Comparison of ENCODE assay signal across 8 cellular contexts in the genomic region with DNA sequence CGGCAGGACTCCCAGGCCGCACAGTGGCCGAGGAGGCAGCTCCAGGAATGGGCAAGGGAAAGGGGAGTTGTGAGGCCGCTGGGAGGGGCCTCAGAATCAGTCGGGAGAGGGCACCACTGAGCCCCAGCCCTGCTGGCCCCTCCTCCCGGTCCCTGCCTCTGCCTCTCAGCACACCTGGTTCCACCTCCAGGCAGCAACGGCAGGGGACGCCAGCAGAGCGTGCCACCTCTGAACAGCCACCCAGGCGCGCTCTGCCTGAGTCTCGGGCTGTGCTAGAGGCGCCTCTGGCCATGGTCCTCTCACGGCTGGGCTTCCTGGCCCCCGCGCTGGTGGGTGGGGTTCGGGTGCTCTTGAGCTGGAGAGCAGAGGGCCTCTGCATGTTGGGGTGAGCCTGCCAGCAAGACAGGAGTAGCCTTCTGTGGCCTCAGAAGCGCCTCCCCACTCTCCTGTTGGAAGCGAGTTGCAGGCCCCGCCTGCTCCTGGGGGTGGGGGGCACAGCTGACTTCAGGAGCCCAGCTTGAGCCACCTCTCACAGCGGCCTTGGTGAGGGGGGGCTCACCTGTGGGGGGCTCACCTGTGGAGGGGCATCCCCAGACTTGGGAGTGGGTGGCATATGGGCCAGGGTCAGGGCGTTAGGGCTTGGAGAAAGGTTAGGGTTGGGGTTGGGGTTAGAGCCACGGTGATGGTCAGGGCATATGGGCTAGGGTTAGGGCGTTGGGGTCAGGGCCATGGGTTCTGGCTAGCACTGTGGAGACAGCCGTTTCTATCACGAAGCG. TPM values are rescaled to one million over a fixed set of nuclear protein-coding genes. Genes with fewer than 3 reads are reported as not detected.
DNase-seq lines count a peak whose midpoint lies in the region; ATAC-seq and TF ChIP-seq lines count a peak whose summit lies in the region.

No MANE protein-coding gene starts in this region.

- ATAC-seq in HG03039 (IDR thresholded peaks at IDR 0.05; ENCODE audit: unreplicated experiment) (no peak), GM21423 (IDR thresholded peaks at IDR 0.05; ENCODE audit: unreplicated experiment) (no peak), HG02642 (IDR thresholded peaks at IDR 0.05; ENCODE audit: poor library complexity, unreplicated experiment) (no peak)

- no peaks in the 10 kb centered on the region for H3K9me2 ChIP-seq in hepatocyte (replicated peaks; ENCODE audit: insufficient read depth)

- no peak overlapping the region for H2AFZ ChIP-seq in hepatocyte

- no peaks in the 10 kb centered on the region for H3K36me3 ChIP-seq in hepatocyte (replicated peaks; ENCODE audit: insufficient read depth, low read depth)

- no peak overlapping the region for H3K4me2 ChIP-seq in hepatocyte

- peak; percentile 47 for TF ChIP-seq CTCF in GM12864 (IDR thresholded peaks at IDR 0.05; ENCODE audit: low read depth, low read length, missing control alignments)
- TF ChIP-seq CTCF in hepatocyte (IDR thresholded peaks at IDR 0.05; ENCODE audit: poor library complexity), result peak; percentile 20

- no peaks in the 10 kb centered on the region for H3K4me1 ChIP-seq in hepatocyte (ENCODE audit: insufficient read depth)

- DNase-seq in 8988T, result peak; percentile 100
- no peak for DNase-seq in GM12864 (ENCODE audit: low read depth)
- peak; percentile 67 for DNase-seq in RPMI8226
- peak; percentile 47 for DNase-seq in hepatocyte (ENCODE audit: low spot score)
- DNase-seq in epidermal melanocyte (ENCODE audit: insufficient read length, low spot score), result no peak

- no peaks in the 10 kb centered on the region for H3K79me2 ChIP-seq in hepatocyte

- no peak overlapping the region for H3K27ac ChIP-seq in hepatocyte

- WGBS in hepatocyte (ENCODE audit: low lambda C conversion rate, missing lambda C conversion rate), result 68% methylated on average over 25 of the region's 27 CpGs

- H3K9me3 ChIP-seq in hepatocyte (ENCODE audit: low read depth), result no peaks in the 10 kb centered on the region

- H3K27me3 ChIP-seq in hepatocyte, result no peaks in the 10 kb centered on the region

- H3K4me3 ChIP-seq in GM12864 (ENCODE audit: low read depth, low read length) (no peak overlapping the region), hepatocyte (no peak overlapping the region)

- H4K20me1 ChIP-seq in hepatocyte (ENCODE audit: insufficient read depth, poor library complexity, severe bottlenecking), result no peaks in the 10 kb centered on the region

RNA-seq across cellular contexts. Expression of gene MOB2, which starts 32.8 kb away (rescaled TPM):
- total RNA-seq in hepatocyte, result 12.5 and 18.5 TPM in 2 replicates
- polyA plus RNA-seq in hepatocyte, result 37.5 and 48.2 TPM in 2 replicates

Comparison
In these comparisons a context has a peak if more than half of its experiments do, and no peak if none do; other contexts are left out.
1. DNase-seq: peak in 8988T (single experiment), RPMI8226 (single experiment) and hepatocyte (single experiment); none in GM12864 (single experiment) and epidermal melanocyte (single experiment).